ENCODE assay signal across 15 cellular contexts in the genomic region with DNA sequence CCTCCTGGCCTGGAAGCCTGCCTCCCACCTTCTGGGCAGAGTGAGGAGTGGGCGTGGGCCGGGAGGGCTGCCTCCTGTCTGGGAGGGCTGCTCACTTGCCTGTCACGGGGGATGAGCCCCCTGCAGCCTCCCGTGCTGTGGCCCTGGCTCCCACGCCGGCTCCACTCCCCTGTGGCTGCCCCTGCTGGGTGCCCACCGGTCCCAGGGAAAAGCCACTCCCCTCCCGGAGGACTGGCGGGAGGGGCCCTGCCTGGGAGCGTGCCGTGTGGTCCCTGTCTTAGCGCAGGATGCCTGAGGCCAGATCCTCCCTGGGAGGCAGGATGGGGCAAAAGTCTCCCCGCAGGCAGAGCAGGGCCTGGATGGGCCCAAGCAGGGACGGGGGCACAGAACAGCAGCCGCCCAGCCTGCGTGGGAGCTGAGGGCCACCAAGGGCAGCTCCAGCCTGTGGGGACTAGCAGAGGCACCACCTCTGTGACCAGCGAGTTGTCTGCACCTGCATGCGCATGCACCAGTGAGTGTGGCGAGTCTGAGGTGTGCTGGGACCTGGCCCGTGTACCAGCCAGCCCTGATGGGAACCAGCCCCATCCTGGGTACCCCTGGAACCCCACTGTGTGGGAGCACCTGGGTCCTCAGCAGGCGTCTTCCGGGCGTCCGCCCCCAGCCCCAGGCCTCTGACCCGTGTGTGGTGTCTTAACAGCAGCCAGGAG.
A peak's percentile ranks its signal among the peaks of the same experiment; 100 is the strongest.
DNase-seq lines count a peak whose midpoint lies in the region; ATAC-seq and TF ChIP-seq lines count a peak whose summit lies in the region.
"Had no signal": no experiment of that assay in that cellular context is flagged by ENCODE, and none has a peak within 500 bp of the region (broad histone marks: within the 10 kb centered on the region; RNA-seq: fewer than 3 reads in every experiment).

No MANE protein-coding gene starts in this region.

- H3K79me2 ChIP-seq in DND-41 (ENCODE audit: insufficient read depth, low read length) (peaks cover 100% of the 10 kb centered on the region), OCI-LY7 (ENCODE audit: insufficient read depth, low read depth, low read length) (peaks cover 88% of the 10 kb centered on the region)

- H3K9me2 ChIP-seq in OCI-LY7 (ENCODE audit: insufficient read depth, low read length) = no peaks in the 10 kb centered on the region

- DNase-seq in DND-41 (no peak), OCI-LY7 (ENCODE audit: low spot score) (no peak), sigmoid colon (no peak), adrenal gland (no peak)
- DNase-seq in stimulated activated CD8-positive, alpha-beta memory T cell treated with anti-CD3 and anti-CD28 coated beads, Interleukin-4, amount 100 ng/mL, for 48 hours = no peak
- DNase-seq: activated T-cell treated with anti-CD3 and anti-CD28 coated beads for 4 hours; amniotic stem cell; COR-L47; GF-D8; NCI-H1417; stimulated activated CD4-positive, alpha-beta T cell treated with anti-CD3 and anti-CD28 coated beads, Interleukin-4, amount 100 ng/mL, for 24 hours had no signal

- intact Hi-C loops in OCI-LY7 (cut with micrococcal nuclease; ENCODE audit: unreplicated experiment) = no loop called here
- intact Hi-C loops in sigmoid colon (cut with DNase I) = no loop called here
- intact Hi-C loops in adrenal gland (cut with DNase I) = loop anchor here in 1 of 2 donors (10.0 kb wide), 1 partner anchor 46 kb away; no protein-coding TSS in a partner anchor

- TF ChIP-seq EP300 in gastroesophageal sphincter (IDR thresholded peaks at IDR 0.05) (no peak), sigmoid colon (IDR thresholded peaks at IDR 0.05) (no peak)

- H3K27me3 ChIP-seq in DND-41 (ENCODE audit: insufficient read depth, low read length, poor library complexity) = no peaks in the 10 kb centered on the region
- H3K27me3 ChIP-seq in gastroesophageal sphincter = no peaks in the 10 kb centered on the region
- H3K27me3 ChIP-seq in sigmoid colon = no peaks in the 10 kb centered on the region
- H3K27me3 ChIP-seq in adrenal gland = no peaks in the 10 kb centered on the region

- H3K4me1 ChIP-seq in DND-41 (ENCODE audit: insufficient read depth, low read length) = peaks cover 2% of the 10 kb centered on the region; the same call in 1 of the 2 replicates
- peaks cover 47% of the 10 kb centered on the region for H3K4me1 ChIP-seq in OCI-LY7 (ENCODE audit: insufficient read depth, low read length, poor library complexity, severe bottlenecking)
- H3K4me1 ChIP-seq in gastroesophageal sphincter = peaks cover 19 to 82% (median 53%) of the 10 kb centered on the region in 3 donors
- H3K4me1 ChIP-seq in sigmoid colon = peaks cover 3 to 85% (median 75%) of the 10 kb centered on the region in 4 donors
- H3K4me1 ChIP-seq in adrenal gland (replicated peaks in 1 of 2) = peaks cover 34 to 67% of the 10 kb centered on the region in 2 donors

- WGBS in gastroesophageal sphincter (ENCODE audit: low coverage in 1 of 2), 2 donors = 90% methylated on average over 4 of the region's 25 CpGs; no CpG with 5 or more reads in 1 of the 2 donors
- 82 to 89% methylated on average over 25 of the region's 25 CpGs for WGBS in sigmoid colon, 2 donors
- WGBS in adrenal gland, 4 donors = 77 to 83% (median 83%) methylated on average over 5 to 25 of the region's 25 CpGs; no CpG with 5 or more reads in 1 of the 4 donors

- H3K9me3 ChIP-seq in DND-41 (ENCODE audit: insufficient read depth, low read length, severe bottlenecking) = no peaks in the 10 kb centered on the region
- H3K9me3 ChIP-seq in OCI-LY7 (ENCODE audit: low read length) = peaks cover 4% of the 10 kb centered on the region; the same call in 1 of the 2 replicates
- H3K9me3 ChIP-seq in gastroesophageal sphincter = no peaks in the 10 kb centered on the region
- H3K9me3 ChIP-seq in sigmoid colon = no peaks in the 10 kb centered on the region
- H3K9me3 ChIP-seq in adrenal gland (replicated peaks in 1 of 3) = no peaks in the 10 kb centered on the region

- 0 out of 3 replicates have a peak, but pooled peaks have one; percentile 23 for ATAC-seq in DND-41 (ENCODE audit: insufficient read depth, low read depth)
- no peak for ATAC-seq in gastroesophageal sphincter
- no peak for ATAC-seq in HG02870 (IDR thresholded peaks at IDR 0.05; ENCODE audit: unreplicated experiment)
- no peak for ATAC-seq in GM19397 (IDR thresholded peaks at IDR 0.05; ENCODE audit: unreplicated experiment)
- ATAC-seq: activated CD4-positive, CD25-positive, alpha-beta regulatory T cell treated with anti-CD3 and anti-CD28 coated beads, Interleukin-2, amount 50 U/mL, for 24 hours had no signal

- H3K4me3 ChIP-seq in DND-41 (ENCODE audit: low read depth in 1 of 2, low read length in 2 of 2) (no peak overlapping the region), OCI-LY7 (ENCODE audit: low read depth, low read length, poor library complexity, severe bottlenecking) (no peak overlapping the region), gastroesophageal sphincter (no peak overlapping the region), sigmoid colon (no peak overlapping the region), adrenal gland (no peak overlapping the region)

- no peak for TF ChIP-seq CTCF in DND-41 (IDR thresholded peaks at IDR 0.05; ENCODE audit: borderline replicate concordance, extremely low read depth, low read length, poor library complexity, severe bottlenecking)
- no peak for TF ChIP-seq CTCF in OCI-LY7 (conservative IDR thresholded peaks at IDR 0.05; ENCODE audit: low read length)
- no peak for TF ChIP-seq CTCF in gastroesophageal sphincter (IDR thresholded peaks at IDR 0.05)
- peak in 1 of 4 experiments; percentile 11 for TF ChIP-seq CTCF in sigmoid colon (IDR thresholded peaks at IDR 0.05)
- no peak for TF ChIP-seq CTCF in adrenal gland (IDR thresholded peaks at IDR 0.05)

- no peak for TF ChIP-seq POLR2A in gastroesophageal sphincter (IDR thresholded peaks at IDR 0.05)
- no peak for TF ChIP-seq POLR2A in sigmoid colon (IDR thresholded peaks at IDR 0.05)
- TF ChIP-seq POLR2A in adrenal gland (IDR thresholded peaks at IDR 0.05) = no peak

- POLR2A ChIA-PET in OCI-LY7 (lab: Charles Lee) = no interaction called here

- CTCF ChIA-PET in OCI-LY7 (lab: Charles Lee; ENCODE audit: unreplicated experiment) = no interaction called here

- H4K20me1 ChIP-seq in DND-41 (ENCODE audit: insufficient read depth, low read length) (peaks cover 99% of the 10 kb centered on the region), OCI-LY7 (ENCODE audit: insufficient read depth, low read length) (no peaks in the 10 kb centered on the region)

- H3K27ac ChIP-seq in DND-41 (ENCODE audit: low read length) (0 out of 2 replicates have a peak overlapping the region, but pooled peaks have one; percentile 8), OCI-LY7 (ENCODE audit: low read depth, low read length, poor library complexity, severe bottlenecking) (peak overlapping the region; percentile 57), gastroesophageal sphincter (peak overlapping the region; percentile 21 to 94 (median 89)), sigmoid colon (peak overlapping the region; percentile 85 to 92 (median 91)), adrenal gland (peak overlapping the region in 2 of 5 donors; percentile 26 to 45)

- peaks cover 96% of the 10 kb centered on the region for H3K36me3 ChIP-seq in DND-41 (ENCODE audit: insufficient read depth, low read length)
- H3K36me3 ChIP-seq in OCI-LY7 (ENCODE audit: insufficient read depth, low read length) = peaks cover 88% of the 10 kb centered on the region
- peaks cover 0 to 26% of the 10 kb centered on the region in 2 donors for H3K36me3 ChIP-seq in gastroesophageal sphincter
- peaks cover 6 to 21% (median 17%) of the 10 kb centered on the region in 4 donors for H3K36me3 ChIP-seq in sigmoid colon
- H3K36me3 ChIP-seq in adrenal gland (replicated peaks in 1 of 2) = peaks cover 0 to 23% of the 10 kb centered on the region in 2 donors

- no peak overlapping the region for H3K9ac ChIP-seq in DND-41 (ENCODE audit: low read depth, low read length)

- no TSS peak for BruUV-seq in OCI-LY7 (replicated peaks; lab: Mats Ljungman, UMichigan)

- H2AFZ ChIP-seq in DND-41 (ENCODE audit: low read depth, low read length) (no peak overlapping the region), OCI-LY7 (ENCODE audit: low read length) (no peak overlapping the region)

- H3K4me2 ChIP-seq in DND-41 (ENCODE audit: insufficient read depth, low read length) = no peak overlapping the region
- H3K4me2 ChIP-seq in OCI-LY7 (ENCODE audit: low read length) = no peak overlapping the region
